Comparison of ENCODE assay signal across 1 cellular context in the genomic region with DNA sequence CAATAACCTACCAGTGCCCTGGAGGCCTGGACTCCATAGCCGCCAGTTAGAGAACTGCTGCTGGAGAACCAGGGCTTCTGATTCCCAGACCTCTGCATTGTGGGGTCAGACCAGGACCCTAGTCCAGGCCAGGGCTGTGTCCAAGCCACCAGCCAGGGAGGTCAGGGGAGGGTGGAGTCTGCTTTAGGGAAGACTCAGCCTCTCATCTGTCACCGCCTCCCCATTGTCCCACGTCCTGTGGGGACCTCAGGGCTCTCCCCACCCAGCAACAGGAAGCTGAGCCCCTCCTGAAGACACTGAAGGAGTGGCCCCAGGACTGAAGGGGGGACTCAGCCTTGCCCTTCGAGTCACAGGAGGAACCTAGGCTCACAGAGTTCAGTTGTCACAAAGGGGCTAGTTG.
TF ChIP-seq lines count a peak whose summit lies in the region.

No MANE protein-coding gene starts in this region.

TF ChIP-seq in H1, 55 proteins besides CTCF, POLR2A, EP300 and RAD21:
- TF ChIP-seq JUN (IDR thresholded peaks at IDR 0.05; ENCODE audit: low read depth, low read length): no peak
- TF ChIP-seq KDM5A (IDR thresholded peaks at IDR 0.05; ENCODE audit: low read length): no peak
- TF ChIP-seq ZNF274 (IDR thresholded peaks at IDR 0.05; ENCODE audit: borderline replicate concordance, extremely low read depth, low read length): no peak
- no peak for TF ChIP-seq BRCA1 (IDR thresholded peaks at IDR 0.05; ENCODE audit: low read depth, low read length)
- TF ChIP-seq SIX5 (IDR thresholded peaks at IDR 0.05; ENCODE audit: low read depth, low read length): no peak
- TF ChIP-seq, protein P1, sequence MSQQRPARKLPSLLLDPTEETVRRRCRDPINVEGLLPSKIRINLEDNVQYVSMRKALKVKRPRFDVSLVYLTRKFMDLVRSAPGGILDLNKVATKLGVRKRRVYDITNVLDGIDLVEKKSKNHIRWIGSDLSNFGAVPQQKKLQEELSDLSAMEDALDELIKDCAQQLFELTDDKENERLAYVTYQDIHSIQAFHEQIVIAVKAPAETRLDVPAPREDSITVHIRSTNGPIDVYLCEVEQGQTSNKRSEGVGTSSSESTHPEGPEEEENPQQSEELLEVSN (IDR thresholded peaks at IDR 0.05): no peak
- no peak for TF ChIP-seq CBX5 (IDR thresholded peaks at IDR 0.05; ENCODE audit: low read depth, low read length)
- TF ChIP-seq SIRT6 (IDR thresholded peaks at IDR 0.05; ENCODE audit: low read length): no peak
- no peak for TF ChIP-seq NRF1 (IDR thresholded peaks at IDR 0.05; ENCODE audit: low read depth, low read length)
- no peak for TF ChIP-seq EGR1 (IDR thresholded peaks at IDR 0.05; ENCODE audit: borderline replicate concordance, low read depth, low read length)
- no peak for TF ChIP-seq CTBP2 (IDR thresholded peaks at IDR 0.05; ENCODE audit: borderline replicate concordance, insufficient read depth, insufficient read length, low read length)
- TF ChIP-seq TBP (IDR thresholded peaks at IDR 0.05; ENCODE audit: low read depth, low read length): no peak
- no peak for TF ChIP-seq POLR2AphosphoS5 (IDR thresholded peaks at IDR 0.05; ENCODE audit: low read depth, low read length)
- TF ChIP-seq, protein P2, sequence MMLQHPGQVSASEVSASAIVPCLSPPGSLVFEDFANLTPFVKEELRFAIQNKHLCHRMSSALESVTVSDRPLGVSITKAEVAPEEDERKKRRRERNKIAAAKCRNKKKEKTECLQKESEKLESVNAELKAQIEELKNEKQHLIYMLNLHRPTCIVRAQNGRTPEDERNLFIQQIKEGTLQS (IDR thresholded peaks at IDR 0.05; ENCODE audit: insufficient read depth, low read depth, low read length): no peak
- no peak for TF ChIP-seq BCL11A (IDR thresholded peaks at IDR 0.05; ENCODE audit: low read depth in 2 of 2, low read length in 2 of 2)
- TF ChIP-seq RNF2 (IDR thresholded peaks at IDR 0.05; ENCODE audit: borderline replicate concordance, low read depth, low read length, missing control alignments, poor library complexity, severe bottlenecking): no peak
- no peak for TF ChIP-seq SP1 (IDR thresholded peaks at IDR 0.05; ENCODE audit: low read depth, low read length)
- TF ChIP-seq CEBPB (IDR thresholded peaks at IDR 0.05; ENCODE audit: low read depth, low read length): no peak
- no peak for TF ChIP-seq GTF2F1 (IDR thresholded peaks at IDR 0.05; ENCODE audit: borderline replicate concordance, low read depth, low read length)
- no peak for TF ChIP-seq SUZ12 (IDR thresholded peaks at IDR 0.05; ENCODE audit: low read length)
